ENCODE assay signal across 35 cellular contexts in the genomic region with DNA sequence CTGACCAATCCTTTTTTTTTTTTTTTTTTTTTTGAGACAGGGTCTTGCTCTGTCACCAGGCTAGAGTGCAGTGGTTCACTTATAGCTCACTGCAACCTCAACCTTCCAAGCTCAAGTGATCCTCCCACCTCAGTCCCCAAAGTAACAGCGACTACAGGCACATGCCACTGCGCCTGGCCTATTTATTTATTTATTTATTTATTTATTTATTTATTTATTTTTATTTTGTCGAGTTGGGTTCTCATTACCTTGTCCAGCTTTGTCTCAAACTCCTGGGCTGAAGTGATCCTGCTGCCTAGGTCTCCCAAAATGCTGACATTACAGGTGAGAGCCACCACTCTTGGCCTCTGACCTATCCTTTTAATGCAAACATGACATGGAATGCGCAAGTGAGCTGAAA.
A peak's percentile ranks its signal among the peaks of the same experiment; 100 is the strongest.
DNase-seq lines count a peak whose midpoint lies in the region; ATAC-seq and TF ChIP-seq lines count a peak whose summit lies in the region.
"Had no signal": no experiment of that assay in that cellular context is flagged by ENCODE, and none has a peak within 500 bp of the region (broad histone marks: within the 10 kb centered on the region; RNA-seq: fewer than 3 reads in every experiment).

No MANE protein-coding gene starts in this region.

- H3K4me1 ChIP-seq in HEK293 (ENCODE audit: control insufficient read depth, insufficient read depth, low read length) (no peaks in the 10 kb centered on the region), Karpas-422 (ENCODE audit: low read length) (peaks cover 67% of the 10 kb centered on the region), OCI-LY7 (ENCODE audit: insufficient read depth, low read length, poor library complexity, severe bottlenecking) (peaks cover 86% of the 10 kb centered on the region)
- H3K4me1 ChIP-seq: A549, BE2C, BLaER1, Caco-2 had no signal

- CTCF ChIA-PET in HEK293 (lab: Yijun Ruan, JAX): interaction anchor here (0.8 to 1.6 kb wide), 2 partner anchors 336 to 352 kb away, joined by 3 to 6 read pairs; no protein-coding TSS in a partner anchor
- CTCF ChIA-PET in OCI-LY7 (lab: Charles Lee; ENCODE audit: unreplicated experiment): no interaction called here

- H3K9ac ChIP-seq in Karpas-422 (ENCODE audit: low read length): no peak overlapping the region
- H3K9ac ChIP-seq: BLaER1; BLaER1 treated with 17β-estradiol and CSF1 and Interleukin-3, amounts not matched to agents 10 nM and 100 nM had no signal

- no peaks in the 10 kb centered on the region for H3K9me3 Mint-ChIP-seq in endothelial cell (ENCODE audit: unreplicated experiment)
- H3K9me3 Mint-ChIP-seq: CD14-positive monocyte; CD4-positive, alpha-beta memory T cell; CD4-positive, alpha-beta T cell; CD8-positive, alpha-beta memory T cell; CD8-positive, alpha-beta T cell had no signal

- H3K4me1 Mint-ChIP-seq in endothelial cell (ENCODE audit: unreplicated experiment): peaks cover 31% of the 10 kb centered on the region

- no peak overlapping the region for H3K4me3 Mint-ChIP-seq in endothelial cell (ENCODE audit: unreplicated experiment)
- H3K4me3 Mint-ChIP-seq: B cell; CD14-positive monocyte; CD4-positive, alpha-beta memory T cell; CD4-positive, alpha-beta T cell; CD4-positive, CD25-positive, alpha-beta regulatory T cell; CD8-positive, alpha-beta memory T cell; CD8-positive, alpha-beta T cell had no signal

- peaks cover 3% of the 10 kb centered on the region for H3K27me3 Mint-ChIP-seq in endothelial cell (ENCODE audit: unreplicated experiment)

- no peak for DNase-seq in Karpas-422
- DNase-seq in OCI-LY7 (ENCODE audit: low spot score): no peak
- no peak for DNase-seq in endothelial cell (ENCODE audit: low spot score)
- DNase-seq in NCI-H774 (lab: John Stamatoyannopoulos, UW): no peak
- DNase-seq in activated CD4-positive, CD25-positive, alpha-beta regulatory T cell treated with anti-CD3 and anti-CD28 coated beads, Interleukin-2, amount 50 U/mL, for 72 hours: no peak
- no peak for DNase-seq in stimulated activated CD4-positive, alpha-beta T cell treated with anti-CD3 and anti-CD28 coated beads, Interleukin-4, amount 100 ng/mL, for 1 hour
- DNase-seq: 8988T; ACHN; AML-193; BE2C; C1 segment of cervical spinal cord; Caco-2; Calu3; CD4-positive, alpha-beta memory T cell; CD4-positive, alpha-beta T cell; CD4-positive, CD25-positive, alpha-beta regulatory T cell; CD8-positive, alpha-beta memory T cell; CD8-positive, alpha-beta T cell; COR-L47; DMS 273 treated with DMSO at 0.1 percent for 48 hours; DMS153; DMS53; DMS79; DMS79 treated with DMSO at 0.1 percent for 48 hours; DND-41; EL had no signal

- no peak for ATAC-seq in GM19035 (IDR thresholded peaks at IDR 0.05; ENCODE audit: unreplicated experiment)
- ATAC-seq: A549; CD8-positive, alpha-beta T cell had no signal

- H3K9me3 ChIP-seq in HEK293 (ENCODE audit: control insufficient read depth, insufficient read depth, low read depth, low read length): no peaks in the 10 kb centered on the region
- no peaks in the 10 kb centered on the region for H3K9me3 ChIP-seq in Karpas-422 (ENCODE audit: low read length)
- H3K9me3 ChIP-seq in OCI-LY7 (ENCODE audit: low read length): no peaks in the 10 kb centered on the region
- H3K9me3 ChIP-seq: A549; BE2C; BLaER1; BLaER1 treated with 17β-estradiol and CSF1 and Interleukin-3, amounts not matched to agents 10 nM and 100 nM; Caco-2 had no signal

- H3K9me2 ChIP-seq in Karpas-422 (replicated peaks; ENCODE audit: insufficient read depth, low read length) (no peaks in the 10 kb centered on the region), OCI-LY7 (ENCODE audit: insufficient read depth, low read length) (no peaks in the 10 kb centered on the region)

- no peaks in the 10 kb centered on the region for H3K36me3 ChIP-seq in HEK293 (ENCODE audit: control insufficient read depth in 2 of 2, insufficient read depth in 1 of 2, low read length in 2 of 2)
- no peaks in the 10 kb centered on the region for H3K36me3 ChIP-seq in Karpas-422 (ENCODE audit: insufficient read depth, low read length)
- H3K36me3 ChIP-seq in OCI-LY7 (ENCODE audit: insufficient read depth, low read length): no peaks in the 10 kb centered on the region
- H3K36me3 ChIP-seq: BE2C; BLaER1; BLaER1 treated with 17β-estradiol and CSF1 and Interleukin-3, amounts not matched to agents 10 nM and 100 nM had no signal

- H3K27ac ChIP-seq in HEK293 (ENCODE audit: extremely low read depth, low read depth, low read length) (no peak overlapping the region), Karpas-422 (ENCODE audit: low read length) (peak overlapping the region; percentile 43; the same call in 1 of the 2 replicates), OCI-LY7 (ENCODE audit: low read depth, low read length, poor library complexity, severe bottlenecking) (peak overlapping the region; percentile 87)
- H3K27ac ChIP-seq: 22Rv1; A549; BLaER1; BLaER1 treated with 17β-estradiol and CSF1 and Interleukin-3, amounts not matched to agents 10 nM and 100 nM; C4-2B had no signal

- H3K36me3 Mint-ChIP-seq in endothelial cell (ENCODE audit: low read depth, unreplicated experiment): no peaks in the 10 kb centered on the region
- H3K36me3 Mint-ChIP-seq: CD14-positive monocyte; CD4-positive, alpha-beta memory T cell; CD4-positive, CD25-positive, alpha-beta regulatory T cell; CD8-positive, alpha-beta memory T cell; CD8-positive, alpha-beta T cell had no signal

- H3K27ac Mint-ChIP-seq in endothelial cell (ENCODE audit: unreplicated experiment): peak overlapping the region; percentile 83
- H3K27ac Mint-ChIP-seq: B cell; CD14-positive monocyte; CD4-positive, alpha-beta memory T cell; CD4-positive, alpha-beta T cell; CD8-positive, alpha-beta memory T cell; CD8-positive, alpha-beta T cell had no signal

- H2AFZ ChIP-seq in Karpas-422 (ENCODE audit: low read length): no peak overlapping the region
- H2AFZ ChIP-seq in OCI-LY7 (ENCODE audit: low read length): peak overlapping the region; percentile 82; the same call in 1 of the 2 replicates

- BruUV-seq in OCI-LY7 (replicated peaks; lab: Mats Ljungman, UMichigan): no TSS peak

- H4K20me1 ChIP-seq in Karpas-422 (ENCODE audit: insufficient read depth, low read depth, low read length) (no peaks in the 10 kb centered on the region), OCI-LY7 (ENCODE audit: insufficient read depth, low read length) (no peaks in the 10 kb centered on the region)
- H4K20me1 ChIP-seq: BLaER1; BLaER1 treated with 17β-estradiol and CSF1 and Interleukin-3, amounts not matched to agents 10 nM and 100 nM had no signal

- H3K79me2 ChIP-seq in Karpas-422 (ENCODE audit: low read length): no peaks in the 10 kb centered on the region
- H3K79me2 ChIP-seq in OCI-LY7 (ENCODE audit: insufficient read depth, low read depth, low read length): no peaks in the 10 kb centered on the region

- intact Hi-C loops in OCI-LY7 (cut with micrococcal nuclease; ENCODE audit: unreplicated experiment): loop anchor here (5.0 kb wide), 2 partner anchors 98 to 1073 kb away; no protein-coding TSS in a partner anchor

- H3K4me2 ChIP-seq in Karpas-422 (ENCODE audit: low read depth, low read length, poor library complexity, severe bottlenecking) (no peak overlapping the region), OCI-LY7 (ENCODE audit: low read length) (peak overlapping the region; percentile 67; the same call in 1 of the 2 replicates)
- H3K4me2 ChIP-seq: A549; BLaER1; BLaER1 treated with 17β-estradiol and CSF1 and Interleukin-3, amounts not matched to agents 10 nM and 100 nM had no signal

- TF ChIP-seq CTCF in HEK293 (tag by site-specific recombination; IDR thresholded peaks at IDR 0.05) (no peak), OCI-LY7 (conservative IDR thresholded peaks at IDR 0.05; ENCODE audit: low read length) (no peak), endothelial cell (IDR thresholded peaks at IDR 0.05; ENCODE audit: unreplicated experiment) (no peak)

- POLR2A ChIA-PET in HEK293 (lab: Yijun Ruan, JAX) (no interaction called here), OCI-LY7 (lab: Charles Lee) (interaction anchor here (0.5 to 1.9 kb wide), 8 partner anchors 14 to 1745 kb away, joined by 3 to 6 read pairs (median 3); no protein-coding TSS in a partner anchor)

- H3K4me3 ChIP-seq in HEK293 (ENCODE audit: low read depth, low read length) (no peak overlapping the region), Karpas-422 (ENCODE audit: low read length) (no peak overlapping the region), OCI-LY7 (ENCODE audit: low read depth, low read length, poor library complexity, severe bottlenecking) (no peak overlapping the region)
- H3K4me3 ChIP-seq: A549; BLaER1; BLaER1 treated with 17β-estradiol and CSF1 and Interleukin-3, amounts not matched to agents 10 nM and 100 nM had no signal

- no peaks in the 10 kb centered on the region for H3K27me3 ChIP-seq in Karpas-422 (ENCODE audit: low read length)
- H3K27me3 ChIP-seq: BE2C; BLaER1; BLaER1 treated with 17β-estradiol and CSF1 and Interleukin-3, amounts not matched to agents 10 nM and 100 nM had no signal

TF ChIP-seq in HEK293, 187 proteins besides CTCF, POLR2A, EP300 and RAD21 (continues in another document):
- TF ChIP-seq, protein P1, sequence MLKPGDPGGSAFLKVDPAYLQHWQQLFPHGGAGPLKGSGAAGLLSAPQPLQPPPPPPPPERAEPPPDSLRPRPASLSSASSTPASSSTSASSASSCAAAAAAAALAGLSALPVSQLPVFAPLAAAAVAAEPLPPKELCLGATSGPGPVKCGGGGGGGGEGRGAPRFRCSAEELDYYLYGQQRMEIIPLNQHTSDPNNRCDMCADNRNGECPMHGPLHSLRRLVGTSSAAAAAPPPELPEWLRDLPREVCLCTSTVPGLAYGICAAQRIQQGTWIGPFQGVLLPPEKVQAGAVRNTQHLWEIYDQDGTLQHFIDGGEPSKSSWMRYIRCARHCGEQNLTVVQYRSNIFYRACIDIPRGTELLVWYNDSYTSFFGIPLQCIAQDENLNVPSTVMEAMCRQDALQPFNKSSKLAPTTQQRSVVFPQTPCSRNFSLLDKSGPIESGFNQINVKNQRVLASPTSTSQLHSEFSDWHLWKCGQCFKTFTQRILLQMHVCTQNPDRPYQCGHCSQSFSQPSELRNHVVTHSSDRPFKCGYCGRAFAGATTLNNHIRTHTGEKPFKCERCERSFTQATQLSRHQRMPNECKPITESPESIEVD (tag by site-specific recombination; IDR thresholded peaks at IDR 0.05): no peak
- TF ChIP-seq ZNF843 (tag by site-specific recombination; IDR thresholded peaks at IDR 0.05) (no peak), ZNF792 (tag by site-specific recombination; IDR thresholded peaks at IDR 0.05) (no peak), ZNF48 (tag by site-specific recombination; IDR thresholded peaks at IDR 0.05) (no peak), ZNF561 (tag by site-specific recombination; IDR thresholded peaks at IDR 0.05; ENCODE audit: borderline replicate concordance) (no peak), ZNF664 (tag by site-specific recombination; IDR thresholded peaks at IDR 0.05) (peak; percentile 47; the same call in 1 of the 2 replicates), MYNN (tag by site-specific recombination; IDR thresholded peaks at IDR 0.05; ENCODE audit: borderline replicate concordance) (no peak), ZXDB (tag by site-specific recombination; IDR thresholded peaks at IDR 0.05) (no peak), ZNF555 (tag by site-specific recombination; conservative IDR thresholded peaks at IDR 0.05) (peak; percentile 60), SCRT2 (tag by site-specific recombination; IDR thresholded peaks at IDR 0.05) (no peak), ZNF571 (tag by site-specific recombination; IDR thresholded peaks at IDR 0.05) (no peak)
